8 cellular contexts compared by ENCODE assay signal in the genomic region with DNA sequence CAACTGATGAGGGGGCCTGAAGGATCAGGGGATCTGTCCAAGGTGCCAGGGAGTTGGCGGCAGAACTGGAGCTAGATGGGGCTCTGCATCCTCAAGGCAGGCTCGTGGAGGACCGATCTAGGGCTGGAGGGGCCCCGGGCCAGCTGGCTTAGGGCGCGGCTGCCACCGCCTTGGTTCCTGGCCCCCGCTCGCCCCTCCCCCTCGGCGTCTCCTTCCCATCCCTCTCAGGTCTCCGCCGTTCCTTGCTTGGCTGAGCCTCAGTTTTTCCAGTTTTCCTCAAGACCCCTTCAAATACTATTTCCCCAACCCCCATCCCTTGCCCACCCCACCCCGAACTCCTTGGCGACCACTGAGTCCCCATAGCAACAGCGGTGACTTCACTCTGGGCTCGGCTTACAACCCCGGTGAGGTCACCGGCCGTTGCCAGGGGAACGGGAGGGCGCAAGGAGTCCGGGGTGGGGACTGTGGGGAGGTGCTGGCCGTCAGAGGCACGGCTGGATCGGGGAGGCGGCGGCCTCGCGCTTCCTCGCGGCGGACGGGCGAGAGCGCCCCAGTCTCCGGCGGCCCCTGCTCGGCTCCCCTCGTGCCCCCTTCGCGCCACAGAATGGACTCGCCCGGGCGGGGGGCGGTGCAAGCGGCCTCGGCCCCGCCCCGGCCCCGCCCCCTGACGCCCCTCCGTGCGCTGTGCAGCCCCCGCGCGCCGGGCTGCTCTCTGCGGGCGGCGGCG. TPM values are rescaled to one million over a fixed set of nuclear protein-coding genes. Genes with fewer than 3 reads are reported as not detected.
DNase-seq lines count a peak whose midpoint lies in the region; ATAC-seq, FAIRE-seq and TF ChIP-seq lines count a peak whose summit lies in the region.

No MANE protein-coding gene starts in this region.

- H3K9me3 ChIP-seq in DND-41 (ENCODE audit: insufficient read depth, low read length, severe bottlenecking) = no peaks in the 10 kb centered on the region
- H3K9me3 ChIP-seq in kidney (ENCODE audit: control insufficient read depth in 1 of 2, low read length in 2 of 2) = no peaks in the 10 kb centered on the region
- no peaks in the 10 kb centered on the region for H3K9me3 ChIP-seq in spleen

- H3K36me3 ChIP-seq in DND-41 (ENCODE audit: insufficient read depth, low read length) (no peaks in the 10 kb centered on the region), kidney (ENCODE audit: control insufficient read depth in 1 of 2, insufficient read depth in 2 of 2, low read length in 2 of 2) (peaks cover 0 to 3% of the 10 kb centered on the region in 2 donors), spleen (peaks cover 0 to 3% (median 0%) of the 10 kb centered on the region in 6 donors)

- H3K27ac Mint-ChIP-seq in chondrocyte (ENCODE audit: unreplicated experiment) = peak overlapping the region; percentile 63

- peaks cover 5% of the 10 kb centered on the region; the same call in 1 of the 2 replicates for H4K20me1 ChIP-seq in DND-41 (ENCODE audit: insufficient read depth, low read length)

- H2AFZ ChIP-seq in DND-41 (ENCODE audit: low read depth, low read length) = no peak overlapping the region

- H3K79me2 ChIP-seq in DND-41 (ENCODE audit: insufficient read depth, low read length) = no peaks in the 10 kb centered on the region

- no peak for FAIRE-seq in kidney (lab: Jason Lieb, UNC)

- H3K4me3 Mint-ChIP-seq in chondrocyte (ENCODE audit: unreplicated experiment) = peak overlapping the region; percentile 64

- no peak for TF ChIP-seq CTCF in DND-41 (IDR thresholded peaks at IDR 0.05; ENCODE audit: borderline replicate concordance, extremely low read depth, low read length, poor library complexity, severe bottlenecking)
- TF ChIP-seq CTCF in chondrocyte (IDR thresholded peaks at IDR 0.05) = no peak
- no peak for TF ChIP-seq CTCF in kidney (IDR thresholded peaks at IDR 0.05; ENCODE audit: borderline replicate concordance, extremely low read depth, insufficient read depth)
- no peak for TF ChIP-seq CTCF in spleen (IDR thresholded peaks at IDR 0.05 in 8 of 11, conservative IDR thresholded peaks at IDR 0.05 in 3 of 11)

- no peaks in the 10 kb centered on the region for H3K36me3 Mint-ChIP-seq in chondrocyte (ENCODE audit: low read depth)

- no peaks in the 10 kb centered on the region for H3K27me3 ChIP-seq in DND-41 (ENCODE audit: insufficient read depth, low read length, poor library complexity)
- peaks cover 0 to 67% (median 13%) of the 10 kb centered on the region in 7 donors for H3K27me3 ChIP-seq in spleen (replicated peaks in 1 of 7)

- H3K4me3 ChIP-seq in DND-41 (ENCODE audit: low read depth in 1 of 2, low read length in 2 of 2) (no peak overlapping the region), kidney (ENCODE audit: low read length in 2 of 2) (peak overlapping the region; percentile 37 to 56), spleen (peak overlapping the region; percentile 31 to 78 (median 53))

- H3K4me1 ChIP-seq in DND-41 (ENCODE audit: insufficient read depth, low read length) (no peaks in the 10 kb centered on the region), kidney (ENCODE audit: control insufficient read depth in 1 of 2, insufficient read depth in 1 of 2, low read depth in 1 of 2, low read length in 2 of 2) (peaks cover 4 to 13% of the 10 kb centered on the region in 2 donors), spleen (peaks cover 5 to 24% (median 16%) of the 10 kb centered on the region in 6 donors)

- peaks cover 4% of the 10 kb centered on the region for H3K27me3 Mint-ChIP-seq in chondrocyte (ENCODE audit: low read depth)

- H3K9ac ChIP-seq in DND-41 (ENCODE audit: low read depth, low read length) (no peak overlapping the region), kidney (ENCODE audit: low read length in 2 of 2) (peak overlapping the region in 1 of 2 donors; percentile 26)

- intact Hi-C loops in kidney (cut with DNase I) = no loop called here
- intact Hi-C loops in spleen (cut with DNase I; ENCODE audit: low total_unique reads) = no loop called here

- no peaks in the 10 kb centered on the region for H3K9me3 Mint-ChIP-seq in chondrocyte (ENCODE audit: low read depth)

- H3K4me1 Mint-ChIP-seq in chondrocyte (ENCODE audit: low read depth) = peaks cover 9% of the 10 kb centered on the region

- no peak for TF ChIP-seq POLR2A in spleen (IDR thresholded peaks at IDR 0.05)

- no peak overlapping the region for H3K27ac ChIP-seq in DND-41 (ENCODE audit: low read length)
- H3K27ac ChIP-seq in kidney (ENCODE audit: low read depth in 2 of 2, low read length in 2 of 2) = peak overlapping the region in 1 of 2 donors; percentile 63
- peak overlapping the region in 4 of 8 donors; percentile 31 to 62 (median 49) for H3K27ac ChIP-seq in spleen

- ATAC-seq in DND-41 (ENCODE audit: insufficient read depth, low read depth) (peak; percentile 61), HG02759 (IDR thresholded peaks at IDR 0.05; ENCODE audit: unreplicated experiment) (peak; percentile 80), GM21526 (IDR thresholded peaks at IDR 0.05; ENCODE audit: low FRiP score, unreplicated experiment) (no peak)

- peak; percentile 40 for DNase-seq in DND-41
- peak; percentile 90 for DNase-seq in NCI-H2171 treated with DMSO at 0.1 percent for 48 hours (lab: John Stamatoyannopoulos, UW)
- peak; percentile 35 to 38 for DNase-seq in activated CD4-positive, alpha-beta T cell treated with anti-CD3 and anti-CD28 coated beads for 24 hours (ENCODE audit: low read depth in 2 of 2)
- DNase-seq in chondrocyte (ENCODE audit: low spot score) = peak; percentile 93
- DNase-seq in kidney = peak; percentile 96
- DNase-seq in spleen = peak; percentile 88

- 1 to 3% (median 1%) methylated on average over 24 to 62 of the region's 62 CpGs for WGBS in spleen, 5 donors

- H3K4me2 ChIP-seq in DND-41 (ENCODE audit: insufficient read depth, low read length) = no peak overlapping the region

RNA-seq across cellular contexts. Expression of gene FREY1, which starts 7.5 kb away (rescaled TPM):
- 0.49 to 1.4 TPM (median 0.80 TPM) in 3 replicates for total RNA-seq in chondrocyte
- 1.0 TPM for total RNA-seq in kidney
- 0.99 TPM for polyA plus RNA-seq in kidney (ENCODE audit: insufficient read depth, low read depth, low replicate concordance)
- 1 to 10 TPM in 4 of 7 donors, under 1 TPM in 1, not detected in 2; 0.57 to 2.0 (median 1.2) TPM for total RNA-seq in spleen
- under 1 TPM; 0.13 to 0.32 (median 0.27) TPM for polyA plus RNA-seq in spleen

RNA-seq across cellular contexts. Expression of gene MAPK8IP1, which starts 14.2 kb away (rescaled TPM):
- total RNA-seq in chondrocyte = 6.7 to 10.8 TPM (median 9.6 TPM) in 3 replicates
- total RNA-seq in kidney = 15.7 TPM
- polyA plus RNA-seq in kidney (ENCODE audit: insufficient read depth, low read depth, low replicate concordance) = 24.8 TPM
- 1 to 10 TPM; 1.7 to 6.0 (median 3.4) TPM for total RNA-seq in spleen
- 1 to 10 TPM in 2 of 3 donors, under 1 TPM in 1; 0.80 to 2.2 (median 1.3) TPM for polyA plus RNA-seq in spleen

RNA-seq across cellular contexts. Expression of gene PEX16, which starts 18.1 kb away (rescaled TPM):
- total RNA-seq in chondrocyte (17.5 to 22.8 TPM (median 20.4 TPM) in 3 replicates), kidney (38.4 TPM), spleen (10 to 100 TPM; 29.2 to 36.7 (median 33.7) TPM)
- polyA plus RNA-seq in kidney (ENCODE audit: insufficient read depth, low read depth, low replicate concordance) (46.0 TPM), spleen (10 to 100 TPM; 41.6 to 50.1 (median 46.1) TPM)

RNA-seq across cellular contexts. Expression of gene LARGE2, which starts 22.8 kb away (rescaled TPM):
- total RNA-seq in chondrocyte = not detected in 3 replicates
- 13.1 TPM for total RNA-seq in kidney
- 29.8 TPM for polyA plus RNA-seq in kidney (ENCODE audit: insufficient read depth, low read depth, low replicate concordance)
- 1 to 10 TPM; 2.5 to 8.4 (median 6.1) TPM for total RNA-seq in spleen
- polyA plus RNA-seq in spleen = 10 to 100 TPM in 2 of 3 donors, 1 to 10 TPM in 1; 4.7 to 18.8 (median 16.4) TPM

RNA-seq across cellular contexts. Expression of gene CRY2, which starts 52.3 kb away (rescaled TPM):
- total RNA-seq in chondrocyte (12.2 to 16.8 TPM (median 13.8 TPM) in 3 replicates), kidney (44.5 TPM), spleen (10 to 100 TPM; 27.1 to 39.2 (median 33.1) TPM)
- polyA plus RNA-seq in kidney (ENCODE audit: insufficient read depth, low read depth, low replicate concordance) (20.7 TPM), spleen (10 to 100 TPM in 1 of 3 donors, 1 to 10 TPM in 2; 5.6 to 10.9 (median 5.6) TPM)

Comparison
In these comparisons a context has a peak if more than half of its experiments do, and no peak if none do; other contexts are left out.
1. DNase-seq: peak in every context shown above with its lines; median percentile 96 in kidney; 93 in chondrocyte; 90 in NCI-H2171 treated with DMSO at 0.1 percent for 48 hours; 88 in spleen; 40 in DND-41; 36 in activated CD4-positive, alpha-beta T cell treated with anti-CD3 and anti-CD28 coated beads for 24 hours.
2. H3K4me3 ChIP-seq: peak in kidney (2 of 2) and spleen (8 of 8); none in DND-41 (0 of 2).